Comparison of ENCODE assay signal across 8 cellular contexts in the genomic region with DNA sequence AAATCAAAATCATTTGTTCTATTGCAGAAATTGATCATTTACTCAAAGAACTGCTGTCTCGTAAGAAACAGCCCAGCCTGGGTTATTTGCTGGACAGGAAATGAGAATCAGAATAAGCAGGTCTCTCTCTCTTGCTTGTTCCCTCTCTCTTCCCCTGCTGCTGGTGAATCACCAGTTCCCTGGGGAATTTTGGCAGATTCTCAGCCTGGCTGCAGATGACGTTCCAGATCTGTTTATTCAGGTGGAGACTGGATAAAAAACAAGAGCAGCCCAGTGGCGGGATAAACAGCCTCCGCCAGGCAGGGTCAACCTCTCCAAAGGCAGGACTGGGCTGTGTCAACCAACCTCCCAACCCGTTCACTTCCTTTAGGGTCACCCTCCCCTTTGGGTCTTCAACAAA.
A peak's percentile ranks its signal among the peaks of the same experiment; 100 is the strongest.
DNase-seq lines count a peak whose midpoint lies in the region; ATAC-seq, FAIRE-seq and TF ChIP-seq lines count a peak whose summit lies in the region.

No MANE protein-coding gene starts in this region.

- TF ChIP-seq RAD21 in GM12878 (IDR thresholded peaks at IDR 0.05; ENCODE audit: insufficient read depth, low read depth, low read length): no peak

- no peak overlapping the region for H3K4me3 ChIP-seq in AG10803 (ENCODE audit: low read length)
- H3K4me3 ChIP-seq in GM12878: no peak overlapping the region
- no peak overlapping the region for H3K4me3 ChIP-seq in kidney (ENCODE audit: low read length in 2 of 2)
- H3K4me3 ChIP-seq in thoracic aorta: no peak overlapping the region

- peaks cover 30 to 58% (median 46%) of the 10 kb centered on the region in 3 donors for H3K4me1 Mint-ChIP-seq in T-cell

- no peak overlapping the region for H3K4me2 ChIP-seq in GM12878 (ENCODE audit: control insufficient read depth, insufficient read depth)

- CTCF ChIA-PET in GM12878 (lab: Yijun Ruan, JAX) (no interaction called here), T-cell (lab: Charles Lee) (interaction anchor here in 1 of 2 donors (1.1 kb wide), 1 partner anchor 21 kb away, joined by 3 read pairs; no protein-coding TSS in a partner anchor)

- TF ChIP-seq POLR2A in GM12878 (IDR thresholded peaks at IDR 0.05; ENCODE audit: low read depth, low read length) (no peak), GM12891 (IDR thresholded peaks at IDR 0.05; ENCODE audit: low read depth, low read length) (no peak)

- H3K27ac ChIP-seq in GM12878 (ENCODE audit: control insufficient read depth, insufficient read depth) (no peak overlapping the region), kidney (ENCODE audit: low read depth in 2 of 2, low read length in 2 of 2) (no peak overlapping the region), thoracic aorta (peak overlapping the region; percentile 9 to 21)

- H3K36me3 Mint-ChIP-seq in T-cell: peaks cover 24% of the 10 kb centered on the region

- H3K4me1 ChIP-seq in GM12878 (ENCODE audit: control insufficient read depth, insufficient read depth, low read length): no peaks in the 10 kb centered on the region
- H3K4me1 ChIP-seq in kidney (ENCODE audit: control insufficient read depth in 1 of 2, insufficient read depth in 1 of 2, low read depth in 1 of 2, low read length in 2 of 2): peaks cover 5 to 8% of the 10 kb centered on the region in 2 donors
- peaks cover 32 to 96% of the 10 kb centered on the region in 2 donors for H3K4me1 ChIP-seq in thoracic aorta (ENCODE audit: control insufficient read depth in 1 of 2, low read depth in 2 of 2)

- WGBS in GM12878 (ENCODE audit: insufficient coverage, insufficient replicate concordance, low lambda C conversion rate, missing lambda C conversion rate): 41% methylated on average over 5 of the region's 5 CpGs

- H3K9ac ChIP-seq in GM12878 (ENCODE audit: control insufficient read depth, insufficient read depth, low read length): no peak overlapping the region
- H3K9ac ChIP-seq in kidney (ENCODE audit: low read length in 2 of 2): no peak overlapping the region

- no peaks in the 10 kb centered on the region for H3K27me3 Mint-ChIP-seq in T-cell

- H3K27me3 ChIP-seq in GM12878 (replicated peaks in 1 of 2; ENCODE audit: control insufficient read depth in 2 of 2, insufficient read depth in 2 of 2, low read length in 1 of 2): no peaks in the 10 kb centered on the region
- H3K27me3 ChIP-seq in thoracic aorta (replicated peaks; ENCODE audit: insufficient read depth): no peaks in the 10 kb centered on the region

- H3K36me3 ChIP-seq in GM12878 (ENCODE audit: control insufficient read depth in 2 of 2, insufficient read depth in 2 of 2, low read length in 1 of 2): no peaks in the 10 kb centered on the region
- H3K36me3 ChIP-seq in kidney (ENCODE audit: control insufficient read depth in 1 of 2, insufficient read depth in 2 of 2, low read length in 2 of 2): no peaks in the 10 kb centered on the region
- no peaks in the 10 kb centered on the region for H3K36me3 ChIP-seq in thoracic aorta

- H3K27ac Mint-ChIP-seq in T-cell: no peak overlapping the region

- DNase-seq in AG10803 (ENCODE audit: low read depth): peak; percentile 99
- DNase-seq in NCI-H1694 (lab: John Stamatoyannopoulos, UW): peak; percentile 37
- no peak for DNase-seq in GM12878 (ENCODE audit: low read depth, low spot score)
- DNase-seq in kidney: peak; percentile 81
- DNase-seq in thoracic aorta (ENCODE audit: low spot score): peak; percentile 45
- no peak for DNase-seq in activated CD8-positive, alpha-beta memory T cell treated with anti-CD3 and anti-CD28 coated beads for 24 hours
- DNase-seq in T-cell: no peak
- no peak for DNase-seq in GM12891 (ENCODE audit: insufficient read length, low spot score)

- no peaks in the 10 kb centered on the region for H3K79me2 ChIP-seq in GM12878 (ENCODE audit: control insufficient read depth, insufficient read depth, low read length)

- no peak overlapping the region for H2AFZ ChIP-seq in GM12878 (ENCODE audit: control insufficient read depth, low read depth, low read length)

- no peaks in the 10 kb centered on the region for H4K20me1 ChIP-seq in GM12878 (ENCODE audit: control insufficient read depth, insufficient read depth)

- no peak for TF ChIP-seq CTCF in AG10803 (conservative IDR thresholded peaks at IDR 0.05; ENCODE audit: low read length)
- TF ChIP-seq CTCF in GM12878 (IDR thresholded peaks at IDR 0.05 in 2 of 3, conservative IDR thresholded peaks at IDR 0.05 in 1 of 3; ENCODE audit: control insufficient read depth in 2 of 3, extremely low read depth in 1 of 3, insufficient read depth in 1 of 3, low read depth in 3 of 3, low read length in 3 of 3): no peak
- TF ChIP-seq CTCF in kidney (IDR thresholded peaks at IDR 0.05; ENCODE audit: borderline replicate concordance, extremely low read depth, insufficient read depth): no peak
- no peak for TF ChIP-seq CTCF in thoracic aorta (IDR thresholded peaks at IDR 0.05)

- BruUV-seq in GM12878 (replicated peaks; lab: Mats Ljungman, UMichigan): no TSS peak

- H3K9me3 ChIP-seq in GM12878 (replicated peaks; ENCODE audit: control insufficient read depth, insufficient read depth, low read length) (no peaks in the 10 kb centered on the region), kidney (ENCODE audit: control insufficient read depth in 1 of 2, low read length in 2 of 2) (no peaks in the 10 kb centered on the region), thoracic aorta (no peaks in the 10 kb centered on the region)

- POLR2A ChIA-PET in GM12878 (lab: Charles Lee): no interaction called here
- POLR2A ChIA-PET in T-cell (lab: Charles Lee): interaction anchor here in 1 of 2 donors (0.6 kb wide), 1 partner anchor 73 kb away, joined by 3 read pairs; no protein-coding TSS in a partner anchor

- peaks cover 0 to 4% (median 0%) of the 10 kb centered on the region in 3 donors for H3K9me3 Mint-ChIP-seq in T-cell

- intact Hi-C loops in GM12878 (cut with micrococcal nuclease; ENCODE audit: unreplicated experiment): no loop called here
- intact Hi-C loops in kidney (cut with DNase I): no loop called here

- SMC1A ChIA-PET in GM12878 (lab: Charles Lee; ENCODE audit: uncharacterized antibody, unreplicated experiment): interaction anchor here (1.1 to 1.2 kb wide), 2 partner anchors 9 to 11 kb away, joined by 3 to 4 read pairs; no protein-coding TSS in a partner anchor

- ATAC-seq in GM12878: peak; percentile 34
- ATAC-seq in thoracic aorta (ENCODE audit: insufficient number of reproducible peaks, low FRiP score, low read depth): peak; percentile 54
- no peak for ATAC-seq in T-cell (replicated peaks in 1 of 4)

- RAD21 ChIA-PET in GM12878 (lab: Charles Lee; ENCODE audit: unreplicated experiment): no interaction called here

- FAIRE-seq in GM12878 (lab: Jason Lieb, UNC): no peak
- no peak for FAIRE-seq in kidney (lab: Jason Lieb, UNC)
- FAIRE-seq in GM12891 (lab: Jason Lieb, UNC): no peak

- TF ChIP-seq EP300 in GM12878 (IDR thresholded peaks at IDR 0.05; ENCODE audit: borderline replicate concordance in 1 of 2, control insufficient read depth in 1 of 2, low read depth in 2 of 2, low read length in 2 of 2): no peak

- H3K4me3 Mint-ChIP-seq in T-cell: no peak overlapping the region

- in situ Hi-C loops in GM12878 (cut with MboI): no loop called here

TF ChIP-seq in GM12878, 131 proteins besides CTCF, POLR2A, EP300 and RAD21:
- TF ChIP-seq MEF2B (IDR thresholded peaks at IDR 0.05; ENCODE audit: partially characterized antibody, poor library complexity, severe bottlenecking) (peak; percentile 29), RFX5 (IDR thresholded peaks at IDR 0.05; ENCODE audit: low read depth, low read length) (0 out of 2 replicates have a peak, but pooled peaks have one; percentile 20), HDGF (IDR thresholded peaks at IDR 0.05) (no peak)
TF ChIP-seq in GM12878: peak in this region for 2.

TF ChIP-seq in GM12891, 5 proteins besides CTCF, POLR2A, EP300 and RAD21:
- TF ChIP-seq POU2F2 (IDR thresholded peaks at IDR 0.05; ENCODE audit: low read depth, low read length) (no peak), PAX5 (IDR thresholded peaks at IDR 0.05; ENCODE audit: insufficient read depth, low read length, severe bottlenecking) (no peak), POLR2AphosphoS5 (IDR thresholded peaks at IDR 0.05; ENCODE audit: low read depth, low read length) (no peak)
TF ChIP-seq in GM12891: peak in this region for 0.

Comparison
In these comparisons a context has a peak if more than half of its experiments do, and no peak if none do; other contexts are left out.
1. DNase-seq: peak in AG10803 (single experiment), NCI-H1694 (single experiment), kidney (single experiment) and thoracic aorta (single experiment); none in GM12878 (single experiment), activated CD8-positive, alpha-beta memory T cell treated with anti-CD3 and anti-CD28 coated beads for 24 hours (single experiment), T-cell (0 of 34) and GM12891 (single experiment).
2. ATAC-seq: peak in GM12878 (single experiment) and thoracic aorta (single experiment); none in T-cell (0 of 4).
3. H3K27ac ChIP-seq: peak in thoracic aorta (2 of 2); none in GM12878 (single experiment) and kidney (0 of 2).